Comparison of ENCODE assay signal across 24 cellular contexts in the genomic region with DNA sequence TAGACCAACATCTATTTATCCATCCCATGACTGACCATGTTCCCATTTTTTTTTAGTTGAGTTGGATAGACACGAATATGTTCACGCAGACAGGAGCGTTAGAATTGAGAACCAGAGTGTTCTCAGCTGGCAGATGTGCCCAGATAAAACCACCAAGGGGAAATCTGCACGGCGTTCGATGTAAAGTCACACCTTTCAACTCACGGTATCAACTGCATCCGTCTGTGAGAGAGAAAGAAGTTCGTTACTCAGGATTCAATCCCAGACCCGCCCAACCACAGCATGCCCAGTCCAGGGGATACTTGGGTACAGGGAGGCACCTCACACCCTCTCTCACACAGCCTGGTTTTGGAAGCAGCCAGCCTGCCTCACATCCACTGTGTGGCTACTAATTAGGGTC. TPM values are rescaled to one million over a fixed set of nuclear protein-coding genes. Genes with fewer than 3 reads are reported as not detected.
DNase-seq lines count a peak whose midpoint lies in the region; ATAC-seq and TF ChIP-seq lines count a peak whose summit lies in the region.
"Had no signal": no experiment of that assay in that cellular context is flagged by ENCODE, and none has a peak within 500 bp of the region (broad histone marks: within the 10 kb centered on the region; RNA-seq: fewer than 3 reads in every experiment).

No MANE protein-coding gene starts in this region.

- TF ChIP-seq CTCF in natural killer cell (IDR thresholded peaks at IDR 0.05) (no peak), esophagus squamous epithelium (IDR thresholded peaks at IDR 0.05) (no peak), gastroesophageal sphincter (IDR thresholded peaks at IDR 0.05) (no peak)

- H3K27me3 ChIP-seq in esophagus squamous epithelium, result peaks cover 0 to 8% (median 0%) of the 10 kb centered on the region in 4 donors
- H3K27me3 ChIP-seq in gastroesophageal sphincter, result peaks cover 61% of the 10 kb centered on the region
- H3K27me3 ChIP-seq: hepatocyte had no signal

- H3K27ac ChIP-seq in esophagus squamous epithelium, result peak overlapping the region; percentile 9 to 54 (median 34)
- no peak overlapping the region for H3K27ac ChIP-seq in gastroesophageal sphincter
- H3K27ac ChIP-seq: 22Rv1, epithelial cell of prostate, foreskin keratinocyte, hepatocyte, left ventricle myocardium inferior, suprapubic skin had no signal

- TF ChIP-seq POLR2A in esophagus squamous epithelium (IDR thresholded peaks at IDR 0.05) (no peak), gastroesophageal sphincter (IDR thresholded peaks at IDR 0.05) (no peak)

- H3K9me3 ChIP-seq in esophagus squamous epithelium (no peaks in the 10 kb centered on the region), gastroesophageal sphincter (no peaks in the 10 kb centered on the region)
- H3K9me3 ChIP-seq: left ventricle myocardium inferior, suprapubic skin had no signal

- WGBS in esophagus squamous epithelium, 2 donors, result 52 to 56% methylated on average over 10 of the region's 10 CpGs
- whole genome bisulfite sequencing in gastroesophageal sphincter (ENCODE audit: low coverage in 1 of 2), 2 donors, result 75 to 92% methylated on average over 2 to 10 of the region's 10 CpGs

- DNase-seq in T-helper 1 cell (no peak), natural killer cell (no peak), esophagus squamous epithelium (lab: John Stamatoyannopoulos, UW) (no peak), HPDE6-E6E7 (ENCODE audit: extremely low spot score) (no peak), DMS114 treated with DMSO at 0.1 percent for 48 hours (lab: John Stamatoyannopoulos, UW; ENCODE audit: unreplicated experiment) (no peak)
- DNase-seq in natural killer cell treated with Interleukin-12 subunit alpha and Interleukin-12 subunit beta and Interleukin-15 and Interleukin-18, amount 100 ng/mL, for 72 hours (ENCODE audit: low spot score), result peak; percentile 12
- DNase-seq: activated CD4-positive, CD25-positive, alpha-beta regulatory T cell; activated gamma-delta T cell; immature natural killer cell; left ventricle myocardium inferior; NCI-H1417 treated with DMSO at 0.1 percent for 48 hours; NCI-H524; T-helper 9 cell had no signal

- intact Hi-C loops in natural killer cell (cut with micrococcal nuclease) (no loop called here), esophagus squamous epithelium (cut with DNase I) (no loop called here)

- H3K9me3 Mint-ChIP-seq in T-helper 1 cell treated with Interleukin-12 subunit alpha and Interleukin-12 subunit beta and Interleukin-4 antibody, amounts not matched to agents 30 μg/mL and 1 μg/mL, for 36 hours, result no peaks in the 10 kb centered on the region
- no peaks in the 10 kb centered on the region for H3K9me3 Mint-ChIP-seq in natural killer cell treated with Interleukin-12 subunit alpha and Interleukin-12 subunit beta and Interleukin-15 and Interleukin-18, amount 100 ng/mL, for 72 hours
- no peaks in the 10 kb centered on the region for H3K9me3 Mint-ChIP-seq in natural killer cell
- H3K9me3 Mint-ChIP-seq: IgD-negative memory B cell, immature natural killer cell, mesothelial cell of epicardium had no signal

- peaks cover 73% of the 10 kb centered on the region for H3K36me3 Mint-ChIP-seq in T-helper 1 cell treated with Interleukin-12 subunit alpha and Interleukin-12 subunit beta and Interleukin-4 antibody, amounts not matched to agents 30 μg/mL and 1 μg/mL, for 36 hours (ENCODE audit: low read depth)
- no peaks in the 10 kb centered on the region for H3K36me3 Mint-ChIP-seq in natural killer cell treated with Interleukin-12 subunit alpha and Interleukin-12 subunit beta and Interleukin-15 and Interleukin-18, amount 100 ng/mL, for 72 hours
- H3K36me3 Mint-ChIP-seq in natural killer cell, result no peaks in the 10 kb centered on the region
- H3K36me3 Mint-ChIP-seq: IgD-negative memory B cell, immature natural killer cell, mesothelial cell of epicardium had no signal

- H3K4me3 ChIP-seq in esophagus squamous epithelium (no peak overlapping the region), gastroesophageal sphincter (no peak overlapping the region)
- H3K4me3 ChIP-seq: hepatocyte, left ventricle myocardium inferior, suprapubic skin had no signal

- peak overlapping the region; percentile 90 for H3K27ac Mint-ChIP-seq in T-helper 1 cell treated with Interleukin-12 subunit alpha and Interleukin-12 subunit beta and Interleukin-4 antibody, amounts not matched to agents 30 μg/mL and 1 μg/mL, for 36 hours
- no peak overlapping the region for H3K27ac Mint-ChIP-seq in natural killer cell treated with Interleukin-12 subunit alpha and Interleukin-12 subunit beta and Interleukin-15 and Interleukin-18, amount 100 ng/mL, for 72 hours
- no peak overlapping the region for H3K27ac Mint-ChIP-seq in natural killer cell
- H3K27ac Mint-ChIP-seq: immature natural killer cell, mesothelial cell of epicardium had no signal

- ATAC-seq in natural killer cell treated with Interleukin-12 subunit alpha and Interleukin-12 subunit beta and Interleukin-15 and Interleukin-18, amount 100 ng/mL, for 72 hours, result no peak
- no peak for ATAC-seq in natural killer cell
- no peak for ATAC-seq in gastroesophageal sphincter

- peaks cover 71% of the 10 kb centered on the region for H3K4me1 Mint-ChIP-seq in T-helper 1 cell treated with Interleukin-12 subunit alpha and Interleukin-12 subunit beta and Interleukin-4 antibody, amounts not matched to agents 30 μg/mL and 1 μg/mL, for 36 hours (ENCODE audit: low read depth)
- peaks cover 6 to 9% of the 10 kb centered on the region in 2 donors for H3K4me1 Mint-ChIP-seq in natural killer cell treated with Interleukin-12 subunit alpha and Interleukin-12 subunit beta and Interleukin-15 and Interleukin-18, amount 100 ng/mL, for 72 hours (ENCODE audit: low read depth in 2 of 2)
- H3K4me1 Mint-ChIP-seq in natural killer cell, result no peaks in the 10 kb centered on the region
- H3K4me1 Mint-ChIP-seq: immature natural killer cell, mesothelial cell of epicardium had no signal

- peak overlapping the region; percentile 81 for H3K4me3 Mint-ChIP-seq in T-helper 1 cell treated with Interleukin-12 subunit alpha and Interleukin-12 subunit beta and Interleukin-4 antibody, amounts not matched to agents 30 μg/mL and 1 μg/mL, for 36 hours
- no peak overlapping the region for H3K4me3 Mint-ChIP-seq in natural killer cell treated with Interleukin-12 subunit alpha and Interleukin-12 subunit beta and Interleukin-15 and Interleukin-18, amount 100 ng/mL, for 72 hours
- no peak overlapping the region for H3K4me3 Mint-ChIP-seq in natural killer cell
- H3K4me3 Mint-ChIP-seq: IgD-negative memory B cell, immature natural killer cell, mesothelial cell of epicardium had no signal

- H3K27me3 Mint-ChIP-seq in T-helper 1 cell treated with Interleukin-12 subunit alpha and Interleukin-12 subunit beta and Interleukin-4 antibody, amounts not matched to agents 30 μg/mL and 1 μg/mL, for 36 hours (ENCODE audit: low read depth), result no peaks in the 10 kb centered on the region
- peaks cover 14% of the 10 kb centered on the region in 2 donors for H3K27me3 Mint-ChIP-seq in natural killer cell treated with Interleukin-12 subunit alpha and Interleukin-12 subunit beta and Interleukin-15 and Interleukin-18, amount 100 ng/mL, for 72 hours
- H3K27me3 Mint-ChIP-seq in natural killer cell (ENCODE audit: low read depth in 2 of 2), result peaks cover 5 to 9% of the 10 kb centered on the region in 2 donors

- peaks cover 0 to 30% (median 0%) of the 10 kb centered on the region in 3 donors for H3K36me3 ChIP-seq in esophagus squamous epithelium
- no peaks in the 10 kb centered on the region for H3K36me3 ChIP-seq in gastroesophageal sphincter
- H3K36me3 ChIP-seq: left ventricle myocardium inferior, suprapubic skin had no signal

- TF ChIP-seq EP300 in gastroesophageal sphincter (IDR thresholded peaks at IDR 0.05), result no peak

- H3K4me1 ChIP-seq in esophagus squamous epithelium (peaks cover 13 to 82% (median 19%) of the 10 kb centered on the region in 3 donors), gastroesophageal sphincter (no peaks in the 10 kb centered on the region)
- H3K4me1 ChIP-seq: foreskin keratinocyte, left ventricle myocardium inferior, suprapubic skin had no signal

RNA-seq across cellular contexts. Expression of a gene that starts 26.1 kb away (rescaled TPM):
- 1 to 10 TPM; 1.2 to 2.2 TPM for total RNA-seq in natural killer cell treated with Interleukin-12 subunit alpha and Interleukin-12 subunit beta and Interleukin-15 and Interleukin-18, amount 100 ng/mL, for 72 hours
- total RNA-seq in natural killer cell (1 to 10 TPM in 2 of 3 donors, under 1 TPM in 1; 0.54 to 3.3 (median 1.8) TPM), esophagus squamous epithelium (1,000 to 10,000 TPM in 1 of 4 donors, 100 to 1,000 TPM in 3; 469 to 1,903 (median 516) TPM), gastroesophageal sphincter (10 to 100 TPM; 21.3 to 39.8 (median 32.0) TPM)
- total RNA-seq: foreskin keratinocyte, MCF 10A, mesothelial cell of epicardium, RPMI7951 had no signal

Comparison
In these comparisons a context has a peak if more than half of its experiments do, and no peak if none do; other contexts are left out.
1. H3K27ac ChIP-seq: peak in esophagus squamous epithelium (4 of 4); none in gastroesophageal sphincter (0 of 4).
2. RNA of a gene that starts 26.1 kb away (total RNA-seq): 469 to 1,903 TPM in esophagus squamous epithelium; 21.3 to 39.8 TPM in gastroesophageal sphincter, 1.2 to 2.2 TPM in natural killer cell treated with Interleukin-12 subunit alpha and Interleukin-12 subunit beta and Interleukin-15 and Interleukin-18, amount 100 ng/mL, for 72 hours and 0.54 to 3.3 TPM in natural killer cell; every median in the first group is over 10 times any median in the second.